In genomic region chr7:80686576-80686975, GRCh38 we compare ENCODE assay signal across 1 cellular context.
TF ChIP-seq lines count a peak whose summit lies in the region.

No MANE protein-coding gene starts in this region.

TF ChIP-seq in GM23338, 12 proteins besides CTCF, POLR2A, EP300 and RAD21 (continued from another document):
- TF ChIP-seq ETS1 (IDR thresholded peaks at IDR 0.05) (no peak), ZNF462 (CRISPR knock-in tag; IDR thresholded peaks at IDR 0.05) (no peak), ZNF114 (CRISPR knock-in tag; IDR thresholded peaks at IDR 0.05) (no peak), ZNF331 (CRISPR knock-in tag; IDR thresholded peaks at IDR 0.05; ENCODE audit: low read depth) (no peak), NANOG (IDR thresholded peaks at IDR 0.05; ENCODE audit: borderline replicate concordance) (no peak), POLR2AphosphoS5 (IDR thresholded peaks at IDR 0.05; ENCODE audit: low read depth) (no peak), CREB1 (CRISPR knock-in tag; IDR thresholded peaks at IDR 0.05; ENCODE audit: low read depth) (no peak)
